ENCODE assay signal across 21 cellular contexts in the genomic region with DNA sequence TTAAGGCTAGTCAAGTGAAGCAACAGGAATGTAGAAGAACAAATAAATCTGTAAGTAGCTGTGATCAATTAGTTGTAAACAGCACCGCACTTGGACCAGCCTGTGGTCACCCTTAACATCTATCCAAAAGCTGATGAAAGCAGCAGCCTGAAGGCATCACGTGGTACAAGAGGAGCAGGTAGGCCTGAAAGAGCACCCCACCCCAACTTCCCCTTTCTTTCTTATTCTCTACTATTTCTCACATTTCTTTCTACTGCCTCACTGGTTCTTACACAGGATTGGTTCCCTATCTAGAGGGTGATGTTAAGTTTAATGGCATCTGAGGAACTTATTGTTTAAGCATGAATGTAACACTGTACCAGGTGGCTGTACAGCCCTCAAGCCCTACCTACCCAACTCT. TPM values are rescaled to one million over a fixed set of nuclear protein-coding genes. Genes with fewer than 3 reads are reported as not detected.
DNase-seq lines count a peak whose midpoint lies in the region; ATAC-seq and TF ChIP-seq lines count a peak whose summit lies in the region.
"Had no signal": no experiment of that assay in that cellular context is flagged by ENCODE, and none has a peak within 500 bp of the region (broad histone marks: within the 10 kb centered on the region; RNA-seq: fewer than 3 reads in every experiment).

No MANE protein-coding gene starts in this region.

- no peaks in the 10 kb centered on the region for H3K9me3 Mint-ChIP-seq in naive B cell
- H3K9me3 Mint-ChIP-seq: activated CD4-positive, alpha-beta memory T cell treated with anti-CD3 and anti-CD28 coated beads for 36 hours; natural killer cell had no signal

- H3K36me3 ChIP-seq in mesendoderm (ENCODE audit: control insufficient read depth, insufficient read depth, low read length), result peaks cover 10% of the 10 kb centered on the region

- H2AK5ac ChIP-seq in mesendoderm (ENCODE audit: low read length), result no peak overlapping the region

- no peak overlapping the region for H3K18ac ChIP-seq in mesendoderm (ENCODE audit: low read length)

- H3K4me1 ChIP-seq in mesendoderm (ENCODE audit: control insufficient read depth, low read depth, low read length), result no peaks in the 10 kb centered on the region
- H3K4me1 ChIP-seq: psoas muscle had no signal

- ATAC-seq in GM19372 (IDR thresholded peaks at IDR 0.05; ENCODE audit: low read depth, unreplicated experiment) (peak; percentile 54), naive B cell (ENCODE audit: low read depth in 2 of 2) (peak; percentile 99 to 100), HG03039 (IDR thresholded peaks at IDR 0.05; ENCODE audit: unreplicated experiment) (no peak), HG02981 (IDR thresholded peaks at IDR 0.05; ENCODE audit: unreplicated experiment) (no peak)
- ATAC-seq: heart left ventricle, natural killer cell, psoas muscle had no signal

- no peak overlapping the region for H3K4me2 ChIP-seq in mesendoderm (ENCODE audit: low read length)

- H3K9ac ChIP-seq in mesendoderm (ENCODE audit: low read length), result no peak overlapping the region

- TF ChIP-seq CTCF in GM13976 (IDR thresholded peaks at IDR 0.05; ENCODE audit: borderline replicate concordance, control extremely low read depth, extremely low read depth, insufficient read depth, missing control alignments), result no peak

- H3K4me3 ChIP-seq in mesendoderm (ENCODE audit: low read length), result no peak overlapping the region
- H3K4me3 ChIP-seq: heart left ventricle, psoas muscle, thoracic aorta had no signal

- H3K27ac Mint-ChIP-seq in naive B cell, result peak overlapping the region; percentile 34 to 89 (median 74)
- H3K27ac Mint-ChIP-seq: activated CD4-positive, alpha-beta memory T cell treated with anti-CD3 and anti-CD28 coated beads for 36 hours; natural killer cell had no signal

- H2BK15ac ChIP-seq in mesendoderm (replicated peaks; ENCODE audit: low read depth), result no peak overlapping the region

- no peak overlapping the region for H3K23ac ChIP-seq in mesendoderm (ENCODE audit: low read length)

- peak; percentile 45 for DNase-seq in GM13976 (ENCODE audit: low spot score)
- DNase-seq in MV-4-11 (lab: John Stamatoyannopoulos, UW), result peak; percentile 26
- DNase-seq in naive B cell, result peak; percentile 60
- DNase-seq in mesendoderm, result no peak
- DNase-seq: activated CD4-positive, alpha-beta memory T cell treated with anti-CD3 and anti-CD28 coated beads for 36 hours; activated T-cell treated with anti-CD3 and anti-CD28 coated beads, Interleukin-2, amount 50 U/mL, for 48 hours; effector CD4-positive, alpha-beta T cell; GF-D8; heart left ventricle; natural killer cell; NCI-H1436 treated with DMSO at 0.1 percent for 48 hours; NCI-H82; psoas muscle; small intestine; stimulated activated CD4-positive, alpha-beta T cell treated with anti-CD3 and anti-CD28 coated beads, Interleukin-4, amount 100 ng/mL, for 4 hours; stimulated activated CD8-positive, alpha-beta memory T cell treated with anti-CD3 and anti-CD28 coated beads, Interleukin-4, amount 100 ng/mL, for 48 hours had no signal

- no peak overlapping the region for H2BK5ac ChIP-seq in mesendoderm (ENCODE audit: low read length)

- H3K4me3 Mint-ChIP-seq in naive B cell, result peak overlapping the region in 2 of 8 donors; percentile 2 to 29
- H3K4me3 Mint-ChIP-seq: activated CD4-positive, alpha-beta memory T cell treated with anti-CD3 and anti-CD28 coated beads for 36 hours; natural killer cell had no signal

- no peak overlapping the region for H4K5ac ChIP-seq in mesendoderm (ENCODE audit: low read length)

- H3K56ac ChIP-seq in mesendoderm (ENCODE audit: low read length), result no peak overlapping the region

- no peak overlapping the region for H3K4ac ChIP-seq in mesendoderm (ENCODE audit: low read depth, low read length)

- H3K27me3 ChIP-seq in mesendoderm (ENCODE audit: insufficient read depth, low read length, poor library complexity), result no peaks in the 10 kb centered on the region
- H3K27me3 ChIP-seq: heart left ventricle had no signal

- in situ Hi-C loops in GM13976 (cut with MboI; ENCODE audit: low sequenced_read_pairs, unreplicated experiment), result loop anchor here (25.0 kb wide), 1 partner anchor 148 kb away; a partner anchor contains a TSS

- no peak overlapping the region for H2BK120ac ChIP-seq in mesendoderm (ENCODE audit: low read depth, low read length)

- no peak overlapping the region for H4K8ac ChIP-seq in mesendoderm (ENCODE audit: low read depth, low read length)

- no peaks in the 10 kb centered on the region for H3K79me2 ChIP-seq in mesendoderm (ENCODE audit: control insufficient read depth, insufficient read depth, low read length)

- H3K79me1 ChIP-seq in mesendoderm (ENCODE audit: low read length), result no peaks in the 10 kb centered on the region

- H3K36me3 Mint-ChIP-seq in naive B cell, result peaks cover 25 to 31% of the 10 kb centered on the region in 2 donors

- no peaks in the 10 kb centered on the region for H3K27me3 Mint-ChIP-seq in naive B cell
- H3K27me3 Mint-ChIP-seq: activated CD4-positive, alpha-beta memory T cell treated with anti-CD3 and anti-CD28 coated beads for 36 hours had no signal

- no CpG with 5 or more reads among the region's 2 CpGs for WGBS in mesendoderm (ENCODE audit: extremely low coverage, insufficient coverage, low lambda C conversion rate)

- H3K27ac ChIP-seq in mesendoderm (ENCODE audit: low read depth, low read length), result no peak overlapping the region
- H3K27ac ChIP-seq: heart left ventricle, psoas muscle, thoracic aorta had no signal

- peaks cover 8 to 23% (median 11%) of the 10 kb centered on the region in 3 donors for H3K4me1 Mint-ChIP-seq in naive B cell
- H3K4me1 Mint-ChIP-seq: natural killer cell had no signal

RNA-seq across cellular contexts. Expression of a gene that starts 42.6 kb away (rescaled TPM):
- polyA plus RNA-seq in naive B cell (ENCODE audit: low read depth in 6 of 6), result not detected
- polyA plus RNA-seq in mesendoderm (2013, experiment 1 of 2), result 0.01 TPM
- 0.06 TPM for polyA plus RNA-seq in mesendoderm (2013, experiment 2 of 2)
- polyA plus RNA-seq: BJ had no signal

Comparison
In these comparisons a context has a peak if more than half of its experiments do, and no peak if none do; other contexts are left out.
1. ATAC-seq: peak in GM19372 (single experiment) and naive B cell (2 of 2); none in HG03039 (single experiment) and HG02981 (single experiment).